Comparison of ENCODE assay signal across 8 cellular contexts in the genomic region with DNA sequence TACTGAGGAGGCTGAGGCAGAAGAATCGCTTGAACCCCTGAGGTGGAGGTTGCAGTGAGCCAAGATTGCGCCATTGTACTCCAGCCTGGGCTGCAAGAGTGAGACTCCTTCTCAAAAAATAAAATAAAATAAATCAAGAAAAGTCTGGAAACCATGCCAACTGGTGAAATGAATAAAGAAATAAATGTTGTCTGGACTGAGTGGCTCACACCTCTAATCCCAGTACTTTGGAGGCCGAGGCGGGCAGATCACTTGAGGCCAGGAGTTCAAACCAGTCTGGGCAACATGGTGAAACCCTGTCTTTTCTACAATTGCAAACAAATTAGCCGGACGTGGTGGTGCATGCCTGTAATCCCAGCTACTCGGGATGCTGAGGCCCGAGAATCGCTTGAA. TPM values are rescaled to one million over a fixed set of nuclear protein-coding genes. Genes with fewer than 3 reads are reported as not detected.
DNase-seq lines count a peak whose midpoint lies in the region; ATAC-seq and TF ChIP-seq lines count a peak whose summit lies in the region.

No MANE protein-coding gene starts in this region.

- 86 to 89% methylated on average over 9 of the region's 9 CpGs for WGBS in endodermal cell (ENCODE audit: insufficient coverage in 1 of 2, insufficient read length in 1 of 2), 2 experiments

- peak overlapping the region; percentile 90 for H3K27ac Mint-ChIP-seq in endodermal cell

- H3K27me3 ChIP-seq in DOHH2 (ENCODE audit: control insufficient read depth, low read length) (no peaks in the 10 kb centered on the region), PC-9 (ENCODE audit: insufficient read depth, low read depth) (no peaks in the 10 kb centered on the region), endodermal cell (ENCODE audit: control insufficient read depth, insufficient read depth, low read length, poor library complexity, severe bottlenecking) (no peaks in the 10 kb centered on the region), neural cell (ENCODE audit: insufficient read depth, low read depth, low read length) (no peaks in the 10 kb centered on the region)

- H3K36me3 ChIP-seq in DOHH2 (ENCODE audit: control insufficient read depth, low read length) (no peaks in the 10 kb centered on the region), PC-9 (ENCODE audit: low read depth) (no peaks in the 10 kb centered on the region), endodermal cell (ENCODE audit: control insufficient read depth, insufficient read depth, low read length) (no peaks in the 10 kb centered on the region), neural cell (ENCODE audit: insufficient read depth, low read length) (no peaks in the 10 kb centered on the region)

- no peak for DNase-seq in PC-9
- peak; percentile 70 for DNase-seq in endodermal cell
- DNase-seq in GM13977 (ENCODE audit: low spot score), result no peak
- DNase-seq in NCI-H345 treated with DMSO at 0.1 percent for 48 hours (lab: John Stamatoyannopoulos, UW; ENCODE audit: unreplicated experiment), result no peak
- no peak for DNase-seq in activated effector memory CD4-positive, alpha-beta T cell treated with Interleukin-2 at 50 U/mL for 16 hours

- H3K27me3 Mint-ChIP-seq in endodermal cell (ENCODE audit: insufficient read depth), result peaks cover 6% of the 10 kb centered on the region

- no peak for TF ChIP-seq RAD21 in neural cell (conservative IDR thresholded peaks at IDR 0.05)

- H2AFZ ChIP-seq in PC-9 (peak overlapping the region; percentile 63; the same call in 1 of the 2 replicates), neural cell (ENCODE audit: low read depth, low read length) (no peak overlapping the region)

- H4K20me1 ChIP-seq in DOHH2 (ENCODE audit: control insufficient read depth, insufficient read depth, low read depth, low read length) (no peaks in the 10 kb centered on the region), PC-9 (ENCODE audit: insufficient read depth) (no peaks in the 10 kb centered on the region), neural cell (ENCODE audit: insufficient read depth) (no peaks in the 10 kb centered on the region)

- H3K79me2 ChIP-seq in DOHH2 (ENCODE audit: control insufficient read depth, low read length) (peaks cover 5% of the 10 kb centered on the region), PC-9 (ENCODE audit: low read depth) (peaks cover 5% of the 10 kb centered on the region; the same call in 1 of the 2 replicates), neural cell (replicated peaks; ENCODE audit: insufficient read depth, low read length) (no peaks in the 10 kb centered on the region)

- CTCF ChIA-PET in PC-9 (lab: Charles Lee), result interaction anchor here (1.0 to 1.7 kb wide), 3 partner anchors 7 to 42 kb away, joined by 3 to 10 read pairs (median 7); no protein-coding TSS in a partner anchor

- H3K4me1 Mint-ChIP-seq in endodermal cell, result peaks cover 14% of the 10 kb centered on the region

- H3K4me1 ChIP-seq in DOHH2 (ENCODE audit: control insufficient read depth, low read length), result peaks cover 42% of the 10 kb centered on the region
- peaks cover 8% of the 10 kb centered on the region for H3K4me1 ChIP-seq in PC-9 (replicated peaks; ENCODE audit: insufficient read depth)
- no peaks in the 10 kb centered on the region for H3K4me1 ChIP-seq in endodermal cell (ENCODE audit: control insufficient read depth, insufficient read depth, low read length)

- BruUV-seq in PC-9 (replicated peaks; lab: Mats Ljungman, UMichigan), result TSS peak; percentile 78

- POLR2A ChIA-PET in PC-9 (lab: Charles Lee; ENCODE audit: unreplicated experiment), result interaction anchor here (0.7 to 0.9 kb wide), 2 partner anchors 535 to 968 kb away, joined by 5 to 10 read pairs; no protein-coding TSS in a partner anchor

- intact Hi-C loops in PC-9 (cut with micrococcal nuclease; ENCODE audit: unreplicated experiment), result loop anchor here (2.0 to 10.0 kb wide), 3 partner anchors 41 to 185 kb away; no protein-coding TSS in a partner anchor

- H3K9me3 Mint-ChIP-seq in endodermal cell, result no peaks in the 10 kb centered on the region

- H3K36me3 Mint-ChIP-seq in endodermal cell (ENCODE audit: low read depth), result peaks cover 2% of the 10 kb centered on the region

- in situ Hi-C loops in GM13977 (cut with MboI; ENCODE audit: low pct_unique_long_range_greater_than_20kb, low sequenced_read_pairs, unreplicated experiment), result no loop called here

- H3K4me3 ChIP-seq in DOHH2 (ENCODE audit: low read length), result peak overlapping the region; percentile 82
- peak overlapping the region; percentile 62 for H3K4me3 ChIP-seq in PC-9
- H3K4me3 ChIP-seq in endodermal cell (ENCODE audit: low read length), result peak overlapping the region; percentile 76
- H3K4me3 ChIP-seq in neural cell (ENCODE audit: low read length), result peak overlapping the region; percentile 67

- ATAC-seq in HG02610 (IDR thresholded peaks at IDR 0.05; ENCODE audit: unreplicated experiment), result no peak

- H3K9me3 ChIP-seq in DOHH2 (ENCODE audit: control insufficient read depth, insufficient read depth, low read length), result no peaks in the 10 kb centered on the region
- no peaks in the 10 kb centered on the region for H3K9me3 ChIP-seq in PC-9 (ENCODE audit: insufficient read depth, low read depth)
- H3K9me3 ChIP-seq in endodermal cell (ENCODE audit: control insufficient read depth, low read length), result no peaks in the 10 kb centered on the region
- H3K9me3 ChIP-seq in neural cell (ENCODE audit: low read length), result no peaks in the 10 kb centered on the region

- H3F3A ChIP-seq in DOHH2 (ENCODE audit: control insufficient read depth, insufficient read depth) (peaks cover 18% of the 10 kb centered on the region), PC-9 (ENCODE audit: insufficient read depth, low read depth) (0 out of 2 replicates have a peak, but pooled peaks cover 6% of the 10 kb centered on the region), neural cell (ENCODE audit: insufficient read depth, low read length, poor library complexity, severe bottlenecking) (no peaks in the 10 kb centered on the region)

- TF ChIP-seq CTCF in DOHH2 (IDR thresholded peaks at IDR 0.05; ENCODE audit: low read depth, low read length, poor library complexity, severe bottlenecking) (no peak), PC-9 (conservative IDR thresholded peaks at IDR 0.05) (no peak), endodermal cell (conservative IDR thresholded peaks at IDR 0.05) (no peak), neural cell (IDR thresholded peaks at IDR 0.05; ENCODE audit: poor library complexity, severe bottlenecking) (no peak), GM13977 (IDR thresholded peaks at IDR 0.05; ENCODE audit: extremely low read depth, insufficient read depth, missing control alignments) (no peak)

- H3K9me2 ChIP-seq in DOHH2 (replicated peaks; ENCODE audit: control insufficient read depth, low read length) (no peaks in the 10 kb centered on the region), PC-9 (ENCODE audit: insufficient read depth) (no peaks in the 10 kb centered on the region), neural cell (ENCODE audit: insufficient read depth, low read length) (no peaks in the 10 kb centered on the region)

- TF ChIP-seq EP300 in neural cell (conservative IDR thresholded peaks at IDR 0.05; ENCODE audit: poor library complexity, severe bottlenecking), result no peak

- H3K27ac ChIP-seq in DOHH2 (ENCODE audit: low read depth, low read length), result peak overlapping the region; percentile 69
- peak overlapping the region; percentile 56; the same call in 1 of the 2 replicates for H3K27ac ChIP-seq in PC-9
- no peak overlapping the region for H3K27ac ChIP-seq in endodermal cell (ENCODE audit: low read depth, low read length)
- no peak overlapping the region for H3K27ac ChIP-seq in neural cell (ENCODE audit: low read length)

- H3K9ac ChIP-seq in endodermal cell (ENCODE audit: extremely low read depth, low read length, poor library complexity, severe bottlenecking), result peak overlapping the region; percentile 72
- no peak overlapping the region for H3K9ac ChIP-seq in neural cell (ENCODE audit: low read length)

- H3K4me3 Mint-ChIP-seq in endodermal cell, result peak overlapping the region; percentile 72

- H3K4me2 ChIP-seq in DOHH2 (ENCODE audit: low read length), result peak overlapping the region; percentile 75
- H3K4me2 ChIP-seq in PC-9, result peak overlapping the region; percentile 74
- no peak overlapping the region for H3K4me2 ChIP-seq in neural cell (ENCODE audit: low read length)

TF ChIP-seq in neural cell, 6 proteins besides CTCF, POLR2A, EP300 and RAD21:
- TF ChIP-seq EZH2 (IDR thresholded peaks at IDR 0.05; ENCODE audit: borderline replicate concordance, insufficient read depth, low read length, poor library complexity, severe bottlenecking), result no peak

RNA-seq across cellular contexts. Expression of a gene that starts 0.7 kb away (rescaled TPM):
- 9.8 and 13.7 TPM in 2 replicates for total RNA-seq in PC-9 (2021)
- 10 to 100 TPM; 18.1 to 25.3 TPM for total RNA-seq in endodermal cell
- polyA plus RNA-seq in endodermal cell (2013, experiment 1 of 2), result 3.6 TPM
- 5.6 TPM for polyA plus RNA-seq in endodermal cell (2013, experiment 2 of 2)
- polyA plus RNA-seq in neural cell, result 5.3 and 13.7 TPM in 2 replicates
- polyA minus RNA-seq in neural cell, result 34.1 and 35.9 TPM in 2 replicates

Comparison
In these comparisons a context has a peak if more than half of its experiments do, and no peak if none do; other contexts are left out.
1. H3K27ac ChIP-seq: peak in DOHH2 (single experiment) and PC-9 (single experiment); none in endodermal cell (single experiment) and neural cell (single experiment).
2. Peak in every context shown above with its lines, with median percentiles within 50 percentile points of each other: H3K4me3 ChIP-seq.